Comparison of ENCODE assay signal across 12 cellular contexts in the genomic region with DNA sequence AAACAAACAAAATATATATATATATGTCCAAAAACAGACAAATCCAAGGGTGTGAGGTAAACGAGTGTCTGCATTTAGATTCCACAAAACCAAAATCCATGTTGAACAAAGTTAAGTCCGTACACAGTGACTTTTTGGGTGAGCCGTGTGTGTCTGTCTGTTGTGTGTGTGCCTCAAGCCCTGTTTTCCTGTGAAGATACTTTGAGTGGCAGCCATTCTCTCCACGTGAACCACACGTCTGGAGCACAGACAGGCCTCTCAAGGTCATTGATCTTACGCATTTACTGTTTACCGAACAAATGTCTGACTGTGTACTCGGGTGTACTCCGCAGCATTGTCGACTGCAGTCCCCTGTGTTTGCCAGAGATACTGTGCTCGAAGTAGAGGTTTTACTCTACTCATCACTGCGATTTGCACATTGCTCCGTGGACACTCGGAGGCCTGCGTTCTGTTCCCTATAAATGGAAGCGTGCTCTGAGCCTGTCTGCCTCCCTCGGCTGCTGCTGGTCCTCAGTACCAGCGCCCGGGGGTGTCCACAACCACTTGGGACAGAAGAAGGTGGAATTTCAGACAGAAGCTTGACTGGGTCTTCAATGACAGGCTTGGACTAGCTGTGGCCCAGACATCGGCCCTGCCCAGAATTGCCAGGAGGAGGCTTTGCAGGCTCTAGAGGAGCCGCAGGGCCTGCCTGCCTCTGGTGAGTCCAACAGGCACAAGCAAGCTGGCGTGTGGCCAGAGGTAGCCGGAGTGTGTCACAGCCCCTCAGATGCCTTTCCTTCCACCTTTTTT. TPM values are rescaled to one million over a fixed set of nuclear protein-coding genes. Genes with fewer than 3 reads are reported as not detected.
DNase-seq lines count a peak whose midpoint lies in the region; ATAC-seq and TF ChIP-seq lines count a peak whose summit lies in the region.
"Had no signal": no experiment of that assay in that cellular context is flagged by ENCODE, and none has a peak within 500 bp of the region (broad histone marks: within the 10 kb centered on the region; RNA-seq: fewer than 3 reads in every experiment).

No MANE protein-coding gene starts in this region.

- peaks cover 6% of the 10 kb centered on the region; the same call in 1 of the 2 replicates for H3K36me3 Mint-ChIP-seq in WTC11
- peaks cover 10% of the 10 kb centered on the region for H3K36me3 Mint-ChIP-seq in progenitor cell of endocrine pancreas (ENCODE audit: insufficient read depth)

- H3K4me1 ChIP-seq in BLaER1 = peaks cover 79% of the 10 kb centered on the region
- peaks cover 6 to 81% (median 42%) of the 10 kb centered on the region in 12 donors for H3K4me1 ChIP-seq in heart left ventricle
- H3K4me1 ChIP-seq in HAP-1 = no peaks in the 10 kb centered on the region

- CTCF ChIA-PET in WTC11 (lab: Charles Lee) = interaction anchor here (1.0 kb wide), 1 partner anchor 62 kb away, joined by 4 read pairs; no protein-coding TSS in a partner anchor

- H3K4me1 Mint-ChIP-seq in WTC11 (peaks cover 16% of the 10 kb centered on the region), progenitor cell of endocrine pancreas (ENCODE audit: low read depth) (peaks cover 25% of the 10 kb centered on the region)

- ATAC-seq in WTC11 (peak; percentile 62), heart left ventricle (peak; percentile 19 to 63 (median 36)), HG03442 (IDR thresholded peaks at IDR 0.05; ENCODE audit: unreplicated experiment) (no peak)
- ATAC-seq: activated T-cell treated with anti-CD3 and anti-CD28 coated beads, Interleukin-2, amount 50 U/mL, for 4 hours had no signal

- DNase-seq in WTC11 (ENCODE audit: low spot score) (no peak), heart left ventricle (peak; percentile 73 to 90 (median 86)), progenitor cell of endocrine pancreas (ENCODE audit: low spot score, unreplicated experiment) (no peak), NCI-H510A treated with DMSO at 0.1 percent for 48 hours (lab: John Stamatoyannopoulos, UW) (no peak), putamen (ENCODE audit: low spot score) (no peak), HAP-1 (ENCODE audit: low spot score in 2 of 2) (no peak)
- DNase-seq: activated T-cell treated with anti-CD3 and anti-CD28 coated beads, Interleukin-2, amount 50 U/mL, for 4 hours; DMS79; NCI-H526 had no signal

- in situ Hi-C loops in HAP-1 (cut with MboI; ENCODE audit: low sequenced_read_pairs) = no loop called here

- H3K9me3 Mint-ChIP-seq in WTC11 = no peaks in the 10 kb centered on the region
- no peaks in the 10 kb centered on the region for H3K9me3 Mint-ChIP-seq in progenitor cell of endocrine pancreas (ENCODE audit: low read depth)
- H3K9me3 Mint-ChIP-seq: activated T-cell treated with anti-CD3 and anti-CD28 coated beads, Interleukin-2, amount 50 U/mL, for 4 hours; neural crest cell had no signal

- WGBS in heart left ventricle, 4 donors = 60 to 67% (median 61%) methylated on average over 23 of the region's 23 CpGs

- no peak overlapping the region for H3K4me3 ChIP-seq in BLaER1
- H3K4me3 ChIP-seq in heart left ventricle = peak overlapping the region in 4 of 12 donors; percentile 1 to 20 (median 8)
- H3K4me3 ChIP-seq in HAP-1 = no peak overlapping the region

- no peak for TF ChIP-seq CTCF in WTC11 (IDR thresholded peaks at IDR 0.05)
- TF ChIP-seq CTCF in heart left ventricle (IDR thresholded peaks at IDR 0.05) = peak in 1 of 12 donors; percentile 3
- no peak for TF ChIP-seq CTCF in progenitor cell of endocrine pancreas (IDR thresholded peaks at IDR 0.05; ENCODE audit: unreplicated experiment)

- H3K9ac ChIP-seq in BLaER1 = peak overlapping the region; percentile 75

- H3K27ac ChIP-seq in BLaER1 (peak overlapping the region; percentile 90), heart left ventricle (peak overlapping the region; percentile 81 to 98 (median 88))

- intact Hi-C loops in heart left ventricle (cut with DNase I) = loop anchor here in 8 of 10 donors (2.0 to 10.0 kb wide), 9 partner anchors 38 to 88 kb away; a partner anchor contains a TSS

- peak overlapping the region; percentile 89 for H3K27ac Mint-ChIP-seq in WTC11
- H3K27ac Mint-ChIP-seq in progenitor cell of endocrine pancreas = peak overlapping the region; percentile 77

- H3K4me3 Mint-ChIP-seq in WTC11 (no peak overlapping the region), progenitor cell of endocrine pancreas (ENCODE audit: low read depth) (peak overlapping the region; percentile 3)
- H3K4me3 Mint-ChIP-seq: activated T-cell treated with anti-CD3 and anti-CD28 coated beads, Interleukin-2, amount 50 U/mL, for 4 hours; neural crest cell had no signal

- H3K27me3 Mint-ChIP-seq in WTC11 (ENCODE audit: low read depth) (no peaks in the 10 kb centered on the region), progenitor cell of endocrine pancreas (no peaks in the 10 kb centered on the region)

- H3K36me3 ChIP-seq in BLaER1 (peaks cover 22% of the 10 kb centered on the region), heart left ventricle (peaks cover 0 to 49% (median 40%) of the 10 kb centered on the region in 9 donors), HAP-1 (replicated peaks) (peaks cover 12% of the 10 kb centered on the region)

- H3K9me3 ChIP-seq in BLaER1 (no peaks in the 10 kb centered on the region), heart left ventricle (no peaks in the 10 kb centered on the region), HAP-1 (no peaks in the 10 kb centered on the region)

- peak overlapping the region; percentile 89 for H3K4me2 ChIP-seq in BLaER1

- H3K27me3 ChIP-seq in BLaER1 (no peaks in the 10 kb centered on the region), heart left ventricle (no peaks in the 10 kb centered on the region), HAP-1 (ENCODE audit: low read depth) (no peaks in the 10 kb centered on the region)

- TF ChIP-seq POLR2A in heart left ventricle (IDR thresholded peaks at IDR 0.05) = no peak

- POLR2A ChIA-PET in WTC11 (lab: Charles Lee) = no interaction called here

- H4K20me1 ChIP-seq in BLaER1 = no peaks in the 10 kb centered on the region

TF ChIP-seq in WTC11, 78 proteins besides CTCF, POLR2A, EP300 and RAD21:
- TF ChIP-seq, protein P1, sequence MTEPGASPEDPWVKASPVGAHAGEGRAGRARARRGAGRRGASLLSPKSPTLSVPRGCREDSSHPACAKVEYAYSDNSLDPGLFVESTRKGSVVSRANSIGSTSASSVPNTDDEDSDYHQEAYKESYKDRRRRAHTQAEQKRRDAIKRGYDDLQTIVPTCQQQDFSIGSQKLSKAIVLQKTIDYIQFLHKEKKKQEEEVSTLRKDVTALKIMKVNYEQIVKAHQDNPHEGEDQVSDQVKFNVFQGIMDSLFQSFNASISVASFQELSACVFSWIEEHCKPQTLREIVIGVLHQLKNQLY (CRISPR knock-in tag; IDR thresholded peaks at IDR 0.05) = no peak
- TF ChIP-seq, protein P2, sequence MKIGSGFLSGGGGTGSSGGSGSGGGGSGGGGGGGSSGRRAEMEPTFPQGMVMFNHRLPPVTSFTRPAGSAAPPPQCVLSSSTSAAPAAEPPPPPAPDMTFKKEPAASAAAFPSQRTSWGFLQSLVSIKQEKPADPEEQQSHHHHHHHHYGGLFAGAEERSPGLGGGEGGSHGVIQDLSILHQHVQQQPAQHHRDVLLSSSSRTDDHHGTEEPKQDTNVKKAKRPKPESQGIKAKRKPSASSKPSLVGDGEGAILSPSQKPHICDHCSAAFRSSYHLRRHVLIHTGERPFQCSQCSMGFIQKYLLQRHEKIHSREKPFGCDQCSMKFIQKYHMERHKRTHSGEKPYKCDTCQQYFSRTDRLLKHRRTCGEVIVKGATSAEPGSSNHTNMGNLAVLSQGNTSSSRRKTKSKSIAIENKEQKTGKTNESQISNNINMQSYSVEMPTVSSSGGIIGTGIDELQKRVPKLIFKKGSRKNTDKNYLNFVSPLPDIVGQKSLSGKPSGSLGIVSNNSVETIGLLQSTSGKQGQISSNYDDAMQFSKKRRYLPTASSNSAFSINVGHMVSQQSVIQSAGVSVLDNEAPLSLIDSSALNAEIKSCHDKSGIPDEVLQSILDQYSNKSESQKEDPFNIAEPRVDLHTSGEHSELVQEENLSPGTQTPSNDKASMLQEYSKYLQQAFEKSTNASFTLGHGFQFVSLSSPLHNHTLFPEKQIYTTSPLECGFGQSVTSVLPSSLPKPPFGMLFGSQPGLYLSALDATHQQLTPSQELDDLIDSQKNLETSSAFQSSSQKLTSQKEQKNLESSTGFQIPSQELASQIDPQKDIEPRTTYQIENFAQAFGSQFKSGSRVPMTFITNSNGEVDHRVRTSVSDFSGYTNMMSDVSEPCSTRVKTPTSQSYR (CRISPR knock-in tag; IDR thresholded peaks at IDR 0.05) = no peak
- TF ChIP-seq GABPB1 (CRISPR knock-in tag; IDR thresholded peaks at IDR 0.05) = peak; percentile 60; the same call in 1 of the 2 replicates

RNA-seq across cellular contexts. Expression of a gene that starts 22.1 kb away (rescaled TPM):
- total RNA-seq in WTC11 (2021) = 2.1 to 4.2 TPM (median 3.0 TPM) in 3 replicates
- total RNA-seq in heart left ventricle = under 1 TPM in 1 of 9 donors, not detected in 8; 0.25 TPM
- not detected for polyA plus RNA-seq in heart left ventricle
- not detected in 2 replicates for total RNA-seq in progenitor cell of endocrine pancreas
- total RNA-seq: neural crest cell had no signal

RNA-seq across cellular contexts. Expression of a gene that starts 39.0 kb away (rescaled TPM):
- total RNA-seq in WTC11 (2021) (2.8 to 3.9 TPM (median 3.3 TPM) in 3 replicates), heart left ventricle (10 to 100 TPM; 11.5 to 29.3 (median 16.9) TPM), progenitor cell of endocrine pancreas (18.3 and 23.1 TPM in 2 replicates)
- polyA plus RNA-seq in heart left ventricle = 10 to 100 TPM; 15.4 to 32.9 TPM

RNA-seq across cellular contexts. Expression of a gene that starts 54.2 kb away (rescaled TPM):
- 8.8 to 10.4 TPM (median 9.3 TPM) in 3 replicates for total RNA-seq in WTC11 (2021)
- 10 to 100 TPM in 7 of 9 donors, 1 to 10 TPM in 2; 8.6 to 29.0 (median 15.8) TPM for total RNA-seq in heart left ventricle
- 10 to 100 TPM in 1 of 2 donors, 1 to 10 TPM in 1; 5.2 to 42.2 TPM for polyA plus RNA-seq in heart left ventricle
- 20.2 and 26.9 TPM in 2 replicates for total RNA-seq in progenitor cell of endocrine pancreas

Comparison
In these comparisons a context has a peak if more than half of its experiments do, and no peak if none do; other contexts are left out.
1. DNase-seq: peak in heart left ventricle (5 of 5); none in WTC11 (single experiment), progenitor cell of endocrine pancreas (single experiment), NCI-H510A treated with DMSO at 0.1 percent for 48 hours (single experiment), putamen (single experiment) and HAP-1 (0 of 2).